19 cellular contexts compared by ENCODE assay signal in genomic region chr14:103463149-103463548, GRCh38.
"Had no signal": no experiment of that assay in that cellular context is flagged by ENCODE, and none has a peak within 500 bp of the region (broad histone marks: within the 10 kb centered on the region; RNA-seq: fewer than 3 reads in every experiment).

No MANE protein-coding gene starts in this region.

- H3K4me3 Mint-ChIP-seq: activated CD4-positive, alpha-beta memory T cell treated with anti-CD3 and anti-CD28 coated beads for 36 hours; activated naive CD4-positive, alpha-beta T cell treated with anti-CD3 and anti-CD28 coated beads, Interleukin-2, amount 10 ng/mL, durations not matched to agents 7 days and 5 days; nephron; T-helper 2 cell treated with Interferon-gamma antibody and Interleukin-4, amounts not matched to agents 5 μg/mL and 100 μg/mL, for 36 hours had no signal

- H3K27ac Mint-ChIP-seq: activated CD4-positive, alpha-beta memory T cell treated with anti-CD3 and anti-CD28 coated beads for 36 hours; activated naive CD4-positive, alpha-beta T cell treated with anti-CD3 and anti-CD28 coated beads, Interleukin-2, amount 10 ng/mL, durations not matched to agents 7 days and 5 days; activated T-helper 2 cell treated with anti-CD3 and anti-CD28 coated beads, Interferon-gamma antibody, Interleukin-2, Interleukin-4, amounts not matched to agents 10 μg/mL and 5 μg/mL and 100 μg/mL, durations not matched to agents 14 hours and 24 hours and 36 hours; nephron; T-helper 2 cell treated with Interferon-gamma antibody and Interleukin-4, amounts not matched to agents 5 μg/mL and 100 μg/mL, for 36 hours had no signal

- H3K4me1 ChIP-seq: body of pancreas, esophagus squamous epithelium, psoas muscle, sigmoid colon, suprapubic skin, upper lobe of right lung had no signal

- H3K4me1 Mint-ChIP-seq: nephron had no signal

- H3K27me3 Mint-ChIP-seq: activated CD4-positive, alpha-beta memory T cell treated with anti-CD3 and anti-CD28 coated beads for 36 hours; activated naive CD4-positive, alpha-beta T cell treated with anti-CD3 and anti-CD28 coated beads, Interleukin-2, amount 10 ng/mL, durations not matched to agents 7 days and 5 days had no signal

- DNase-seq: activated CD4-positive, alpha-beta memory T cell treated with anti-CD3 and anti-CD28 coated beads for 36 hours; activated CD4-positive, CD25-positive, alpha-beta regulatory T cell treated with anti-CD3 and anti-CD28 coated beads, Interleukin-2, amount 50 U/mL, for 72 hours; activated CD8-positive, alpha-beta memory T cell treated with anti-CD3 and anti-CD28 coated beads, Interleukin-2, amount 50 U/mL, for 4 hours; activated naive CD4-positive, alpha-beta T cell treated with anti-CD3 and anti-CD28 coated beads, Interleukin-2, amount 10 ng/mL, durations not matched to agents 7 days and 5 days; body of pancreas; esophagus squamous epithelium; foreskin fibroblast; left colon; mammary epithelial cell; mucosa of descending colon; psoas muscle; sigmoid colon; stimulated activated CD4-positive, alpha-beta T cell treated with anti-CD3 and anti-CD28 coated beads, Interleukin-2, amount 100 ng/mL, for 24 hours; stimulated activated naive CD4-positive, alpha-beta T cell; upper lobe of right lung had no signal

- ATAC-seq: body of pancreas, left colon, mucosa of descending colon, psoas muscle, upper lobe of right lung had no signal

- H3K9me3 ChIP-seq: body of pancreas, esophagus squamous epithelium, mucosa of descending colon, psoas muscle, sigmoid colon, suprapubic skin, upper lobe of right lung had no signal

- H3K27me3 ChIP-seq: body of pancreas, esophagus squamous epithelium, sigmoid colon, suprapubic skin, upper lobe of right lung had no signal

- H3K9me3 Mint-ChIP-seq: activated CD4-positive, alpha-beta memory T cell treated with anti-CD3 and anti-CD28 coated beads for 36 hours; activated naive CD4-positive, alpha-beta T cell treated with anti-CD3 and anti-CD28 coated beads, Interleukin-2, amount 10 ng/mL, durations not matched to agents 7 days and 5 days; activated T-helper 2 cell treated with anti-CD3 and anti-CD28 coated beads, Interferon-gamma antibody, Interleukin-2, Interleukin-4, amounts not matched to agents 10 μg/mL and 5 μg/mL and 100 μg/mL, durations not matched to agents 14 hours and 24 hours and 36 hours; nephron; T-helper 2 cell treated with Interferon-gamma antibody and Interleukin-4, amounts not matched to agents 5 μg/mL and 100 μg/mL, for 36 hours had no signal

- H3K27ac ChIP-seq: body of pancreas, esophagus squamous epithelium, psoas muscle, sigmoid colon, suprapubic skin, upper lobe of right lung had no signal

- H3K4me3 ChIP-seq: body of pancreas, esophagus squamous epithelium, mucosa of descending colon, psoas muscle, sigmoid colon, suprapubic skin, upper lobe of right lung had no signal
